In genomic region chr7:73399185-73400050, GRCh38 we compare ENCODE assay signal across 8 cellular contexts. TPM values are rescaled to one million over a fixed set of nuclear protein-coding genes. Genes with fewer than 3 reads are reported as not detected.
DNase-seq lines count a peak whose midpoint lies in the region; ATAC-seq and TF ChIP-seq lines count a peak whose summit lies in the region.
"Not testable (repeated sequence)": the region's sequence is repeated elsewhere in the genome, so short reads cannot be mapped to it uniquely, and the experiment has no call there.

No MANE protein-coding gene starts in this region.

- H3K9me3 Mint-ChIP-seq in activated T-helper 2 cell treated with anti-CD3 and anti-CD28 coated beads, Interferon-gamma antibody, Interleukin-2, Interleukin-4, amounts not matched to agents 10 μg/mL and 5 μg/mL and 100 μg/mL, durations not matched to agents 14 hours and 24 hours and 36 hours; dendritic cell treated with granulocyte-macrophage colony-stimulating factor and Interleukin-4, amounts not matched to agents 40 ng/mL and 50 ng/mL, for 4 days: not testable (repeated sequence)

- peaks cover 20% of the 10 kb centered on the region for H3K27me3 Mint-ChIP-seq in T-helper 17 cell
- H3K27me3 Mint-ChIP-seq in activated T-helper 2 cell treated with anti-CD3 and anti-CD28 coated beads, Interferon-gamma antibody, Interleukin-2, Interleukin-4, amounts not matched to agents 10 μg/mL and 5 μg/mL and 100 μg/mL, durations not matched to agents 14 hours and 24 hours and 36 hours (ENCODE audit: low read depth); dendritic cell treated with granulocyte-macrophage colony-stimulating factor and Interleukin-4, amounts not matched to agents 40 ng/mL and 50 ng/mL, for 4 days: not testable (repeated sequence)

- intact Hi-C loops in activated T-helper 2 cell treated with anti-CD3 and anti-CD28 coated beads, Interferon-gamma antibody, Interleukin-2, Interleukin-4, amounts not matched to agents 10 μg/mL and 5 μg/mL and 100 μg/mL, durations not matched to agents 14 hours and 24 hours and 36 hours (cut with micrococcal nuclease); dendritic cell treated with granulocyte-macrophage colony-stimulating factor and Interleukin-4, amounts not matched to agents 40 ng/mL and 50 ng/mL, for 4 days (cut with micrococcal nuclease): not testable (repeated sequence)

- H3K9me3 ChIP-seq in T-helper 17 cell (ENCODE audit: control insufficient read depth, low read length, poor library complexity, severe bottlenecking): not testable (repeated sequence)

- not testable (repeated sequence) for H3K4me1 Mint-ChIP-seq in T-helper 17 cell; activated T-helper 2 cell treated with anti-CD3 and anti-CD28 coated beads, Interferon-gamma antibody, Interleukin-2, Interleukin-4, amounts not matched to agents 10 μg/mL and 5 μg/mL and 100 μg/mL, durations not matched to agents 14 hours and 24 hours and 36 hours (ENCODE audit: low read depth); dendritic cell treated with granulocyte-macrophage colony-stimulating factor and Interleukin-4, amounts not matched to agents 40 ng/mL and 50 ng/mL, for 4 days (ENCODE audit: low read depth)

- not testable (repeated sequence) for H3K4me3 ChIP-seq in AG09309 (ENCODE audit: control insufficient read depth, low read depth, low read length)

- TF ChIP-seq CTCF in AG09309 (IDR thresholded peaks at IDR 0.05; ENCODE audit: control insufficient read depth, insufficient read depth, low read depth, low read length, missing control alignments): not testable (repeated sequence)

- not testable (repeated sequence) for H3K4me3 Mint-ChIP-seq in T-helper 17 cell; activated T-helper 2 cell treated with anti-CD3 and anti-CD28 coated beads, Interferon-gamma antibody, Interleukin-2, Interleukin-4, amounts not matched to agents 10 μg/mL and 5 μg/mL and 100 μg/mL, durations not matched to agents 14 hours and 24 hours and 36 hours (ENCODE audit: low read depth); dendritic cell treated with granulocyte-macrophage colony-stimulating factor and Interleukin-4, amounts not matched to agents 40 ng/mL and 50 ng/mL, for 4 days

- not testable (repeated sequence) for H3K36me3 Mint-ChIP-seq in T-helper 17 cell (ENCODE audit: low read depth); activated T-helper 2 cell treated with anti-CD3 and anti-CD28 coated beads, Interferon-gamma antibody, Interleukin-2, Interleukin-4, amounts not matched to agents 10 μg/mL and 5 μg/mL and 100 μg/mL, durations not matched to agents 14 hours and 24 hours and 36 hours (ENCODE audit: low read depth); dendritic cell treated with granulocyte-macrophage colony-stimulating factor and Interleukin-4, amounts not matched to agents 40 ng/mL and 50 ng/mL, for 4 days (ENCODE audit: low read depth)

- ATAC-seq in GM21737 (IDR thresholded peaks at IDR 0.05; ENCODE audit: unreplicated experiment) (peak; percentile 67), T-helper 17 cell (peak; percentile 33)

- not testable (repeated sequence) for H3K27ac Mint-ChIP-seq in T-helper 17 cell; activated T-helper 2 cell treated with anti-CD3 and anti-CD28 coated beads, Interferon-gamma antibody, Interleukin-2, Interleukin-4, amounts not matched to agents 10 μg/mL and 5 μg/mL and 100 μg/mL, durations not matched to agents 14 hours and 24 hours and 36 hours
- H3K27ac Mint-ChIP-seq in dendritic cell treated with granulocyte-macrophage colony-stimulating factor and Interleukin-4, amounts not matched to agents 40 ng/mL and 50 ng/mL, for 4 days: peak overlapping the region; percentile 22

- DNase-seq in AG09309 (ENCODE audit: low read depth) (peak; percentile 4), T-helper 17 cell (peak; percentile 13 to 30 (median 23)), hippocampal formation (lab: John Stamatoyannopoulos, UW) (peak; percentile 28 to 37), pons (ENCODE audit: low spot score) (peak; percentile 24)
- DNase-seq in activated T-helper 2 cell treated with anti-CD3 and anti-CD28 coated beads, Interferon-gamma antibody, Interleukin-2, Interleukin-4, amounts not matched to agents 10 μg/mL and 5 μg/mL and 100 μg/mL, durations not matched to agents 14 hours and 24 hours and 36 hours (ENCODE audit: low spot score): peak; percentile 22
- DNase-seq in stimulated activated CD8-positive, alpha-beta memory T cell treated with anti-CD3 and anti-CD28 coated beads, Interleukin-15, amount 100 ng/mL, for 4 hours (ENCODE audit: low read depth in 2 of 2): peak; percentile 29 to 55

RNA-seq across cellular contexts. Expression of gene FZD9, which starts 34.2 kb away (rescaled TPM):
- total RNA-seq in T-helper 17 cell: not detected
- 0.30 and 0.51 TPM in 2 replicates for total RNA-seq in activated T-helper 2 cell treated with anti-CD3 and anti-CD28 coated beads, Interferon-gamma antibody, Interleukin-2, Interleukin-4, amounts not matched to agents 10 μg/mL and 5 μg/mL and 100 μg/mL, durations not matched to agents 14 hours and 24 hours and 36 hours
